In the genomic region with DNA sequence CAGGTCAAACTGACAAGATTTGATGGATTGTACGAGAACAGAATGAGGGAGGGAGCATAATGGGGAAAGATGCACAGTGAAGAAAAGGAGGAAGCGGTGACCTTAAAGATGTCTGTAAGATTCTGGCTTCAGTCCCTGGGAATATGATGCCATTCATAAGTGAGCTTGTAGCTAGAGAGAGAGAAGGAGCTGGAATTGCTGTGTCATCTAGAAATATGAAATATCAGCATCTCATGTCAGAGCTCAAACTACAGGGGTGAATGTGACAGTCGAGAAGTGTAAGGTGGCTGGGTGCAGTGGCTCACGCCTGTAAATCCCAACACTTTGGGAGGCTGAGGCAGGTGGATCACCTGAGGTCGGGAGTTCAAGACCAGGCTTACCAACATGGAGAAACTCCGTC, we compare ENCODE assay signal across 25 cellular contexts. TPM values are rescaled to one million over a fixed set of nuclear protein-coding genes. Genes with fewer than 3 reads are reported as not detected.
A peak's percentile ranks its signal among the peaks of the same experiment; 100 is the strongest.
DNase-seq lines count a peak whose midpoint lies in the region; ATAC-seq, FAIRE-seq and TF ChIP-seq lines count a peak whose summit lies in the region.
"Had no signal": no experiment of that assay in that cellular context is flagged by ENCODE, and none has a peak within 500 bp of the region (broad histone marks: within the 10 kb centered on the region; RNA-seq: fewer than 3 reads in every experiment).

No MANE protein-coding gene starts in this region.

- DNase-seq in HepG2 (ENCODE audit: low spot score) (no peak), right lobe of liver (no peak), IMR-90 (no peak), neuronal stem cell (ENCODE audit: low spot score) (no peak)
- DNase-seq in activated T-cell treated with anti-CD3 and anti-CD28 coated beads, Interleukin-2, amount 50 U/mL, for 48 hours, result no peak
- DNase-seq: ACHN; BE2C; C1 segment of cervical spinal cord; CD4-positive, alpha-beta memory T cell; CD4-positive, CD25-positive, alpha-beta regulatory T cell; CD8-positive, alpha-beta memory T cell; COR-L47; DMS 273 treated with DMSO at 0.1 percent for 48 hours; DMS153; DMS53; DMS79; DND-41; EL; GDM1 had no signal

- H3K4me1 ChIP-seq in HepG2 (ENCODE audit: insufficient read depth, low read length), result no peaks in the 10 kb centered on the region
- no peaks in the 10 kb centered on the region for H3K4me1 ChIP-seq in right lobe of liver
- peaks cover 3% of the 10 kb centered on the region; the same call in 1 of the 2 replicates for H3K4me1 ChIP-seq in IMR-90 (ENCODE audit: control insufficient read depth, insufficient read depth, low read length)
- H3K4me1 ChIP-seq in neuronal stem cell (ENCODE audit: control insufficient read depth in 2 of 2, insufficient read depth in 1 of 2, low read depth in 1 of 2, low read length in 2 of 2), result no peaks in the 10 kb centered on the region
- H3K4me1 ChIP-seq: BE2C, BLaER1 had no signal

- no peak overlapping the region for H4K91ac ChIP-seq in IMR-90 (ENCODE audit: insufficient read depth, low read depth, low read length)
- no peak overlapping the region for H4K91ac ChIP-seq in neuronal stem cell (ENCODE audit: low read depth, low read length, poor library complexity)

- H3K14ac ChIP-seq in IMR-90 (replicated peaks; ENCODE audit: low read depth, low read length) (no peak overlapping the region), neuronal stem cell (ENCODE audit: low read length) (no peak overlapping the region)

- no peak for TF ChIP-seq RAD21 in HepG2 (CRISPR knock-in tag; IDR thresholded peaks at IDR 0.05)
- TF ChIP-seq RAD21 in IMR-90 (IDR thresholded peaks at IDR 0.05; ENCODE audit: low read length), result no peak

- no peak overlapping the region for H4K5ac ChIP-seq in IMR-90 (ENCODE audit: low read depth, low read length)

- dilution Hi-C loops in IMR-90 (cut with HindIII; ENCODE audit: low sequenced_read_pairs, unreplicated experiment), result no loop called here

- no peak overlapping the region for H3K23ac ChIP-seq in IMR-90 (ENCODE audit: low read depth, low read length)
- no peak overlapping the region for H3K23ac ChIP-seq in neuronal stem cell (ENCODE audit: low read depth, low read length, poor library complexity)

- H2BK15ac ChIP-seq in IMR-90 (ENCODE audit: low read depth, low read length) (no peak overlapping the region), neuronal stem cell (ENCODE audit: low read length) (no peak overlapping the region)

- H3K79me2 ChIP-seq in HepG2 (ENCODE audit: insufficient read depth, low read length), result no peaks in the 10 kb centered on the region

- no peak for ATAC-seq in HepG2
- no peak for ATAC-seq in right lobe of liver
- no peak for ATAC-seq in IMR-90 (ENCODE audit: low read depth)
- no peak for ATAC-seq in GM21515 (IDR thresholded peaks at IDR 0.05; ENCODE audit: unreplicated experiment)
- ATAC-seq: GM12878 had no signal

- TF ChIP-seq POLR2A in HepG2 (IDR thresholded peaks at IDR 0.05; ENCODE audit: insufficient read depth in 1 of 2, low read depth in 2 of 2, low read length in 2 of 2) (no peak), right lobe of liver (IDR thresholded peaks at IDR 0.05) (no peak), IMR-90 (IDR thresholded peaks at IDR 0.05; ENCODE audit: low read depth, low read length) (no peak)

- no peak overlapping the region for H2BK12ac ChIP-seq in neuronal stem cell (ENCODE audit: low read length)

- no peak overlapping the region for H2AK5ac ChIP-seq in IMR-90 (ENCODE audit: low read depth, low read length)
- no peak overlapping the region for H2AK5ac ChIP-seq in neuronal stem cell (ENCODE audit: low read depth, low read length)

- H3K79me1 ChIP-seq in IMR-90 (ENCODE audit: low read depth in 1 of 2, low read length in 2 of 2) (no peaks in the 10 kb centered on the region), neuronal stem cell (ENCODE audit: low read depth, low read length) (no peaks in the 10 kb centered on the region)

- H3K4me3 ChIP-seq in HepG2 (replicated peaks in 1 of 3; ENCODE audit: insufficient read depth in 1 of 3, low read depth in 2 of 3, low read length in 3 of 3), result no peak overlapping the region
- H3K4me3 ChIP-seq in right lobe of liver, result no peak overlapping the region
- H3K4me3 ChIP-seq in IMR-90 (ENCODE audit: insufficient read depth, low read depth, low read length), result no peak overlapping the region
- no peak overlapping the region for H3K4me3 ChIP-seq in neuronal stem cell (ENCODE audit: low read length in 2 of 2)
- H3K4me3 ChIP-seq: BLaER1, GM12878 had no signal

- TF ChIP-seq CTCF in HepG2 (CRISPR knock-in tag; IDR thresholded peaks at IDR 0.05) (no peak), right lobe of liver (IDR thresholded peaks at IDR 0.05) (no peak), IMR-90 (conservative IDR thresholded peaks at IDR 0.05; ENCODE audit: low read depth, low read length) (no peak)

- no peaks in the 10 kb centered on the region for H3K36me3 ChIP-seq in HepG2 (replicated peaks in 1 of 2; ENCODE audit: control insufficient read depth in 1 of 2, insufficient read depth in 2 of 2, low read length in 2 of 2)
- no peaks in the 10 kb centered on the region for H3K36me3 ChIP-seq in right lobe of liver
- H3K36me3 ChIP-seq in IMR-90 (ENCODE audit: control insufficient read depth, insufficient read depth, low read length), result no peaks in the 10 kb centered on the region
- H3K36me3 ChIP-seq in neuronal stem cell (replicated peaks in 1 of 2; ENCODE audit: control insufficient read depth in 2 of 2, insufficient read depth in 2 of 2, low read length in 2 of 2), result no peaks in the 10 kb centered on the region
- H3K36me3 ChIP-seq: BE2C, BLaER1 had no signal

- intact Hi-C loops in HepG2 (cut with micrococcal nuclease; ENCODE audit: unreplicated experiment), result no loop called here
- intact Hi-C loops in right lobe of liver (cut with DNase I), result no loop called here
- intact Hi-C loops in IMR-90 (cut with micrococcal nuclease), result no loop called here

- TF ChIP-seq EP300 in HepG2 (IDR thresholded peaks at IDR 0.05; ENCODE audit: low read depth in 2 of 2, low read length in 2 of 2) (no peak), HepG2 (CRISPR knock-in tag; IDR thresholded peaks at IDR 0.05; ENCODE audit: borderline replicate concordance) (no peak)

- H4K20me1 ChIP-seq in HepG2 (ENCODE audit: insufficient read depth, low read length) (no peaks in the 10 kb centered on the region), IMR-90 (ENCODE audit: insufficient read depth, low read length) (no peaks in the 10 kb centered on the region)
- H4K20me1 ChIP-seq: BLaER1 had no signal

- 19% methylated on average over 5 of the region's 6 CpGs for WGBS in HepG2 (ENCODE audit: low lambda C conversion rate)
- 68% methylated on average over 2 of the region's 6 CpGs for WGBS in right lobe of liver (ENCODE audit: insufficient coverage, low coverage, low lambda C conversion rate, missing lambda C conversion rate)
- 53% methylated on average over 2 of the region's 6 CpGs; no CpG with 5 or more reads in 1 of the 2 experiments for WGBS in IMR-90 (ENCODE audit: extremely low coverage in 2 of 2, insufficient read length in 1 of 2), 2 experiments
- WGBS in neuronal stem cell (ENCODE audit: extremely low coverage in 2 of 2, insufficient read length in 2 of 2, insufficient replicate concordance in 1 of 2), 2 donors, result no CpG with 5 or more reads among the region's 6 CpGs

- H3K9ac ChIP-seq in HepG2 (ENCODE audit: insufficient read depth, low read depth, low read length) (no peak overlapping the region), IMR-90 (ENCODE audit: low read depth, low read length) (no peak overlapping the region), neuronal stem cell (ENCODE audit: low read depth, low read length, poor library complexity) (peak overlapping the region; percentile 86)
- H3K9ac ChIP-seq: BLaER1 had no signal

- H2BK5ac ChIP-seq in IMR-90 (ENCODE audit: low read depth, low read length, poor library complexity, severe bottlenecking) (no peak overlapping the region), neuronal stem cell (ENCODE audit: low read length) (no peak overlapping the region)

- H3K4ac ChIP-seq in IMR-90 (ENCODE audit: low read depth, low read length) (no peak overlapping the region), neuronal stem cell (ENCODE audit: low read length) (no peak overlapping the region)

- 0 out of 2 replicates have a peak, but pooled peaks cover 3% of the 10 kb centered on the region for H3K9me1 ChIP-seq in IMR-90 (ENCODE audit: insufficient read depth, low read length)

- no peak overlapping the region for H3K27ac ChIP-seq in HepG2 (ENCODE audit: extremely low read length, insufficient read depth, low read length)
- no peak overlapping the region for H3K27ac ChIP-seq in right lobe of liver
- H3K27ac ChIP-seq in IMR-90 (ENCODE audit: insufficient read depth, low read length), result no peak overlapping the region
- no peak overlapping the region for H3K27ac ChIP-seq in neuronal stem cell (replicated peaks; ENCODE audit: low read length)
- H3K27ac ChIP-seq: 22Rv1, BLaER1 had no signal

- H2AFZ ChIP-seq in HepG2 (ENCODE audit: low read length) (no peak overlapping the region), IMR-90 (replicated peaks; ENCODE audit: low read length, poor library complexity) (no peak overlapping the region), neuronal stem cell (ENCODE audit: low read length) (no peak overlapping the region)

- H3K18ac ChIP-seq in IMR-90 (ENCODE audit: low read depth, low read length) (no peak overlapping the region), neuronal stem cell (ENCODE audit: low read length) (no peak overlapping the region)

- no peak overlapping the region for H2AK9ac ChIP-seq in IMR-90 (replicated peaks; ENCODE audit: low read depth, low read length, poor library complexity)

- H2BK20ac ChIP-seq in IMR-90 (ENCODE audit: low read depth, low read length), result no peak overlapping the region

- BruUV-seq in HepG2 (replicated peaks; lab: Mats Ljungman, UMichigan) (no TSS peak), IMR-90 (replicated peaks; lab: Mats Ljungman, UMichigan) (no TSS peak)

- POLR2A ChIA-PET in HepG2 (lab: Yijun Ruan, JAX), result no interaction called here
- POLR2A ChIA-PET in IMR-90 (lab: Charles Lee; ENCODE audit: unreplicated experiment), result no interaction called here

- in situ Hi-C loops in HepG2 (cut with HindIII; ENCODE audit: extremely low pct_ligation_motif_present, low pct_unique_long_range_greater_than_20kb) (no loop called here), IMR-90 (cut with MboI; ENCODE audit: low sequenced_read_pairs) (no loop called here)

- H3K56ac ChIP-seq in IMR-90 (ENCODE audit: extremely low read depth, insufficient read depth, low read length), result no peak overlapping the region

- H3K4me2 ChIP-seq in HepG2 (ENCODE audit: low read depth, low read length) (no peak overlapping the region), IMR-90 (ENCODE audit: low read depth, low read length) (no peak overlapping the region), neuronal stem cell (ENCODE audit: insufficient read depth, low read length, poor library complexity, severe bottlenecking) (no peak overlapping the region)
- H3K4me2 ChIP-seq: BLaER1 had no signal

- H3K27me3 ChIP-seq in HepG2 (ENCODE audit: control insufficient read depth in 1 of 2, insufficient read depth in 2 of 2, low read length in 2 of 2), result peaks cover 0 to 25% of the 10 kb centered on the region in 2 experiments; a peak in 3 of 5 replicates
- H3K27me3 ChIP-seq in right lobe of liver, result no peaks in the 10 kb centered on the region
- H3K27me3 ChIP-seq in IMR-90 (ENCODE audit: control insufficient read depth, insufficient read depth, low read length), result peaks cover 2% of the 10 kb centered on the region; the same call in 1 of the 2 replicates
- H3K27me3 ChIP-seq in neuronal stem cell (ENCODE audit: control insufficient read depth in 3 of 3, insufficient read depth in 3 of 3, low read depth in 1 of 3, low read length in 3 of 3), result peaks cover 0 to 27% (median 0%) of the 10 kb centered on the region in 3 experiments
- H3K27me3 ChIP-seq: BLaER1 had no signal

- no peak overlapping the region for H2BK120ac ChIP-seq in IMR-90 (ENCODE audit: low read depth, low read length)
- no peak overlapping the region for H2BK120ac ChIP-seq in neuronal stem cell (ENCODE audit: low read depth, low read length)

- H3K9me3 ChIP-seq in HepG2 (ENCODE audit: low read length) (no peaks in the 10 kb centered on the region), right lobe of liver (no peaks in the 10 kb centered on the region), IMR-90 (ENCODE audit: control insufficient read depth, insufficient read depth, low read length) (peaks cover 3% of the 10 kb centered on the region), neuronal stem cell (replicated peaks in 1 of 2; ENCODE audit: control insufficient read depth in 2 of 2, insufficient read depth in 1 of 2, low read depth in 1 of 2, low read length in 2 of 2) (no peaks in the 10 kb centered on the region)
- H3K9me3 ChIP-seq: BE2C, BLaER1 had no signal

- FAIRE-seq in HepG2 (lab: Jason Lieb, UNC), result no peak
- FAIRE-seq: GM12892, GM18507 had no signal

- CTCF ChIA-PET in HepG2 (lab: Yijun Ruan, JAX; ENCODE audit: low intra/inter-chr PET ratio, low total read pairs), result no interaction called here
- CTCF ChIA-PET in IMR-90 (lab: Yijun Ruan, JAX), result no interaction called here

- H4K8ac ChIP-seq in IMR-90 (ENCODE audit: low read depth in 2 of 2, low read length in 2 of 2), result no peak overlapping the region
- no peak overlapping the region for H4K8ac ChIP-seq in neuronal stem cell (ENCODE audit: low read depth, low read length)

RNA-seq across cellular contexts. Expression of gene WHRN, which starts 24.0 kb away (rescaled TPM):
- 1.8 and 2.3 TPM in 2 replicates for total RNA-seq in HepG2 (2016; rRNA removed; fragmentation: Illumina TruSeq; extraction: Trizol)
- 0.51 and 0.97 TPM in 2 replicates for total RNA-seq in HepG2 (2016; cell fraction: cytosol; rRNA removed; fragmentation: Illumina TruSeq; extraction: Trizol; ENCODE audit: low read depth)
- 1.1 and 2.7 TPM in 2 replicates for total RNA-seq in HepG2 (2016; cell fraction: insoluble cytoplasmic fraction; rRNA removed; fragmentation: Illumina TruSeq; extraction: Trizol)
- 1.5 and 2.5 TPM in 2 replicates for total RNA-seq in HepG2 (2016; cell fraction: membrane; rRNA removed; fragmentation: Illumina TruSeq; extraction: Trizol)
- 6.3 and 6.6 TPM in 2 replicates for total RNA-seq in HepG2 (2016; cell fraction: nucleus; rRNA removed; fragmentation: Illumina TruSeq; extraction: Trizol)
- 5.3 and 5.8 TPM in 2 replicates for polyA plus RNA-seq in HepG2 (2011; rRNA removed)
- 1.8 and 2.4 TPM in 2 replicates for polyA plus RNA-seq in HepG2 (2011; cell fraction: cytosol; rRNA removed)
- polyA plus RNA-seq in HepG2 (2011; cell fraction: nucleus; rRNA removed), result 43.6 and 56.3 TPM in 2 replicates
- polyA plus RNA-seq in HepG2 (2012), result 4.9 and 5.7 TPM in 2 replicates
- 0.68 and 0.91 TPM in 2 replicates for polyA plus RNA-seq in HepG2 (2016; cell fraction: cytosol; fragmentation: Illumina TruSeq; extraction: Trizol; ENCODE audit: low read depth)
- 2.5 and 3.9 TPM in 2 replicates for polyA plus RNA-seq in HepG2 (2016; cell fraction: insoluble cytoplasmic fraction; fragmentation: Illumina TruSeq; extraction: Trizol; ENCODE audit: low read depth)
- 1.9 and 2.8 TPM in 2 replicates for polyA plus RNA-seq in HepG2 (2016; cell fraction: membrane; fragmentation: Illumina TruSeq; extraction: Trizol; ENCODE audit: low read depth)
- polyA plus RNA-seq in HepG2 (2016; cell fraction: nucleus; fragmentation: Illumina TruSeq; extraction: Trizol; ENCODE audit: insufficient read depth, low read depth), result 15.3 TPM in 2 replicates
- polyA minus RNA-seq in HepG2 (2011; rRNA and poly(A)+ RNA removed; ENCODE audit: low replicate concordance), result 3.2 and 4.6 TPM in 2 replicates
- polyA minus RNA-seq in HepG2 (2011; cell fraction: cytosol; rRNA and poly(A)+ RNA removed), result 1.2 and 2.5 TPM in 2 replicates
- 9.1 and 12.0 TPM in 2 replicates for polyA minus RNA-seq in HepG2 (2011; cell fraction: nucleus; rRNA and poly(A)+ RNA removed)
- total RNA-seq in right lobe of liver, result 1 to 10 TPM; 2.1 to 3.7 (median 2.7) TPM
- 0.18 and 0.28 TPM in 2 replicates for total RNA-seq in IMR-90 (2012; rRNA removed)
- polyA plus RNA-seq in IMR-90 (2012; rRNA removed), result 2.6 and 2.8 TPM in 2 replicates
- 1.3 and 2.8 TPM in 2 replicates for polyA plus RNA-seq in IMR-90 (2012; cell fraction: cytosol; rRNA removed)
- polyA plus RNA-seq in IMR-90 (2012; cell fraction: nucleus; rRNA removed; ENCODE audit: low replicate concordance), result 14.2 and 20.9 TPM in 2 replicates
- 13.8 TPM for polyA plus RNA-seq in neuronal stem cell (2013, experiment 1 of 2)
- polyA plus RNA-seq in neuronal stem cell (2013, experiment 2 of 2), result 14.4 TPM

RNA-seq across cellular contexts. Expression of gene ATP6V1G1, which starts 58.3 kb away (rescaled TPM):
- total RNA-seq in HepG2 (2016; rRNA removed; fragmentation: Illumina TruSeq; extraction: Trizol) (158 and 215 TPM in 2 replicates), right lobe of liver (100 to 1,000 TPM in 2 of 6 experiments, 10 to 100 TPM in 4; 31.0 to 155 (median 49.1) TPM), IMR-90 (2012; rRNA removed) (52.0 and 80.3 TPM in 2 replicates)
- 46.6 and 55.3 TPM in 2 replicates for total RNA-seq in HepG2 (2016; cell fraction: cytosol; rRNA removed; fragmentation: Illumina TruSeq; extraction: Trizol; ENCODE audit: low read depth)
- total RNA-seq in HepG2 (2016; cell fraction: insoluble cytoplasmic fraction; rRNA removed; fragmentation: Illumina TruSeq; extraction: Trizol), result 159 and 225 TPM in 2 replicates
- total RNA-seq in HepG2 (2016; cell fraction: membrane; rRNA removed; fragmentation: Illumina TruSeq; extraction: Trizol), result 93.6 and 101 TPM in 2 replicates
- total RNA-seq in HepG2 (2016; cell fraction: nucleus; rRNA removed; fragmentation: Illumina TruSeq; extraction: Trizol), result 67.3 and 67.5 TPM in 2 replicates
- polyA plus RNA-seq in HepG2 (2011; rRNA removed) (85.3 and 108 TPM in 2 replicates), IMR-90 (2012; rRNA removed) (64.2 and 70.9 TPM in 2 replicates)
- polyA plus RNA-seq in HepG2 (2011; cell fraction: cytosol; rRNA removed), result 86.2 and 105 TPM in 2 replicates
- 27.9 and 32.8 TPM in 2 replicates for polyA plus RNA-seq in HepG2 (2011; cell fraction: nucleus; rRNA removed)
- polyA plus RNA-seq in HepG2 (2012), result 76.7 and 118 TPM in 2 replicates
- 39.8 and 53.2 TPM in 2 replicates for polyA plus RNA-seq in HepG2 (2016; cell fraction: cytosol; fragmentation: Illumina TruSeq; extraction: Trizol; ENCODE audit: low read depth)
- polyA plus RNA-seq in HepG2 (2016; cell fraction: insoluble cytoplasmic fraction; fragmentation: Illumina TruSeq; extraction: Trizol; ENCODE audit: low read depth), result 253 and 272 TPM in 2 replicates
- 85.8 and 96.0 TPM in 2 replicates for polyA plus RNA-seq in HepG2 (2016; cell fraction: membrane; fragmentation: Illumina TruSeq; extraction: Trizol; ENCODE audit: low read depth)
- 105 and 112 TPM in 2 replicates for polyA plus RNA-seq in HepG2 (2016; cell fraction: nucleus; fragmentation: Illumina TruSeq; extraction: Trizol; ENCODE audit: insufficient read depth, low read depth)
- polyA minus RNA-seq in HepG2 (2011; rRNA and poly(A)+ RNA removed; ENCODE audit: low replicate concordance), result 15.1 and 22.4 TPM in 2 replicates
- 30.9 and 42.0 TPM in 2 replicates for polyA minus RNA-seq in HepG2 (2011; cell fraction: cytosol; rRNA and poly(A)+ RNA removed)
- polyA minus RNA-seq in HepG2 (2011; cell fraction: nucleus; rRNA and poly(A)+ RNA removed), result 35.5 and 40.2 TPM in 2 replicates
- polyA plus RNA-seq in IMR-90 (2012; cell fraction: cytosol; rRNA removed), result 50.4 and 105 TPM in 2 replicates
- polyA plus RNA-seq in IMR-90 (2012; cell fraction: nucleus; rRNA removed; ENCODE audit: low replicate concordance), result 11.9 and 40.1 TPM in 2 replicates
- polyA plus RNA-seq in neuronal stem cell (2013, experiment 1 of 2), result 221 TPM
- polyA plus RNA-seq in neuronal stem cell (2013, experiment 2 of 2), result 221 TPM
